Comparison of ENCODE assay signal across 20 cellular contexts in the genomic region with DNA sequence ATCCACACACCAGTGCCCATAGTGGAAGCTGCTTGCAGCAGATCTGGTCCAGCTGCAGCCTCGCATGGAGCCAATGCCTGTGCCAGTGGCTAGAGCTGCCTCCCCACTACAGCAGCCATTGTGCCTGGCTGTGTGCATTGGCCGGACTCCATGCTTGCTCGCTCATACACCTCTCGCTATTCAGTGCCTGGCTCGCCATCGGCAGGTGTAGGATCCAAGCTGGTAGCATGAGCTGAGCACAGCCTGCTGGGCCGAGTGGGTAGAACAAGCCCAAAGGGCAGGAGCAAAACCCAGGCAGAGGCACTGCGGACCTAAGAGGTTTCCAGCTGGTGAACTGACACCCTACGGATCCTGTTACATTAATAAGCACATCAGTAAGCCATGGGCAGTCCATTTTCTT.
A peak's percentile ranks its signal among the peaks of the same experiment; 100 is the strongest.
DNase-seq lines count a peak whose midpoint lies in the region; ATAC-seq and TF ChIP-seq lines count a peak whose summit lies in the region.
"Had no signal": no experiment of that assay in that cellular context is flagged by ENCODE, and none has a peak within 500 bp of the region (broad histone marks: within the 10 kb centered on the region; RNA-seq: fewer than 3 reads in every experiment).

No MANE protein-coding gene starts in this region.

- H3K79me1 ChIP-seq in neuronal stem cell (ENCODE audit: low read depth, low read length) = no peaks in the 10 kb centered on the region

- no peak overlapping the region for H2BK5ac ChIP-seq in neuronal stem cell (ENCODE audit: low read length)

- BruUV-seq in OCI-LY7 (replicated peaks; lab: Mats Ljungman, UMichigan) = no TSS peak

- H3K23ac ChIP-seq in neuronal stem cell (ENCODE audit: low read depth, low read length, poor library complexity) = no peak overlapping the region

- H3K9me3 Mint-ChIP-seq in GM23338 (peaks cover 8% of the 10 kb centered on the region; the same call in 2 of the 3 replicates), endodermal cell (peaks cover 12% of the 10 kb centered on the region)
- H3K9me3 Mint-ChIP-seq in stimulated activated naive B cell treated with anti-CD40 and anti-IgM and Interleukin-4, amounts not matched to agents 10 μg/mL and 1 μg/mL and 100 μg/mL, for 72 hours = peaks cover 0 to 4% of the 10 kb centered on the region in 2 donors

- H4K20me1 ChIP-seq in GM23338 (replicated peaks; ENCODE audit: insufficient read depth) (no peaks in the 10 kb centered on the region), OCI-LY7 (ENCODE audit: insufficient read depth, low read length) (no peaks in the 10 kb centered on the region)

- H3K9ac ChIP-seq in endodermal cell (ENCODE audit: extremely low read depth, low read length, poor library complexity, severe bottlenecking) (no peak overlapping the region), neuronal stem cell (ENCODE audit: low read depth, low read length, poor library complexity) (no peak overlapping the region)

- no peak overlapping the region for H4K91ac ChIP-seq in neuronal stem cell (ENCODE audit: low read depth, low read length, poor library complexity)

- DNase-seq in GM23338 (ENCODE audit: low spot score) (no peak), OCI-LY7 (ENCODE audit: low spot score) (no peak), endodermal cell (peak; percentile 57), neuronal stem cell (ENCODE audit: low spot score) (no peak), H7 (no peak), GM19238 (ENCODE audit: insufficient read length, low spot score) (no peak)
- no peak for DNase-seq in stimulated activated naive B cell treated with anti-CD40 and anti-IgM and Interleukin-4, amounts not matched to agents 10 μg/mL and 1 μg/mL and 100 μg/mL, for 72 hours
- DNase-seq: CD4-positive, alpha-beta memory T cell; HCEC 1CT; KBM-7; NCI-H1092; NCI-H1436; NCI-H2029; NCI-H345; NCI-H524; Peyer's patch; SJCRH30; T-cell had no signal

- no peaks in the 10 kb centered on the region for H3K36me3 ChIP-seq in GM23338 (ENCODE audit: insufficient read depth)
- H3K36me3 ChIP-seq in OCI-LY7 (ENCODE audit: insufficient read depth, low read length) = peaks cover 12% of the 10 kb centered on the region; the same call in 1 of the 2 replicates
- no peaks in the 10 kb centered on the region for H3K36me3 ChIP-seq in endodermal cell (ENCODE audit: control insufficient read depth, insufficient read depth, low read length)
- H3K36me3 ChIP-seq in neuronal stem cell (replicated peaks in 1 of 2; ENCODE audit: control insufficient read depth in 2 of 2, insufficient read depth in 2 of 2, low read length in 2 of 2) = no peaks in the 10 kb centered on the region
- no peaks in the 10 kb centered on the region for H3K36me3 ChIP-seq in H7 (replicated peaks; ENCODE audit: control insufficient read depth, insufficient read depth, low read length)
- H3K36me3 ChIP-seq: Peyer's patch, SJCRH30 had no signal

- no peak overlapping the region for H3K27ac Mint-ChIP-seq in GM23338
- H3K27ac Mint-ChIP-seq in endodermal cell = no peak overlapping the region
- no peak overlapping the region for H3K27ac Mint-ChIP-seq in stimulated activated naive B cell treated with anti-CD40 and anti-IgM and Interleukin-4, amounts not matched to agents 10 μg/mL and 1 μg/mL and 100 μg/mL, for 72 hours
- H3K27ac Mint-ChIP-seq: CD4-positive, alpha-beta memory T cell; T-cell had no signal

- no peak overlapping the region for H2BK12ac ChIP-seq in neuronal stem cell (ENCODE audit: low read length)

- 90 to 93% methylated on average over 8 to 9 of the region's 9 CpGs for WGBS in endodermal cell (ENCODE audit: insufficient coverage in 1 of 2, insufficient read length in 1 of 2), 2 experiments
- no CpG with 5 or more reads among the region's 9 CpGs for WGBS in neuronal stem cell (ENCODE audit: extremely low coverage in 2 of 2, insufficient read length in 2 of 2, insufficient replicate concordance in 1 of 2), 2 donors

- no peak overlapping the region for H2AFZ ChIP-seq in GM23338
- peak overlapping the region; percentile 20; the same call in 1 of the 2 replicates for H2AFZ ChIP-seq in OCI-LY7 (ENCODE audit: low read length)
- no peak overlapping the region for H2AFZ ChIP-seq in neuronal stem cell (ENCODE audit: low read length)

- H3K36me3 Mint-ChIP-seq in GM23338 (ENCODE audit: low read depth) = no peaks in the 10 kb centered on the region
- no peaks in the 10 kb centered on the region for H3K36me3 Mint-ChIP-seq in endodermal cell (ENCODE audit: low read depth)
- no peaks in the 10 kb centered on the region for H3K36me3 Mint-ChIP-seq in stimulated activated naive B cell treated with anti-CD40 and anti-IgM and Interleukin-4, amounts not matched to agents 10 μg/mL and 1 μg/mL and 100 μg/mL, for 72 hours
- H3K36me3 Mint-ChIP-seq: CD4-positive, alpha-beta memory T cell; T-cell had no signal

- peak; percentile 8 to 35; a peak in 1 of 4 replicates for TF ChIP-seq CTCF in GM23338 (conservative IDR thresholded peaks at IDR 0.05; ENCODE audit: low read depth in 2 of 2)
- TF ChIP-seq CTCF in OCI-LY7 (conservative IDR thresholded peaks at IDR 0.05; ENCODE audit: low read length) = 0 out of 2 replicates have a peak, but pooled peaks have one; percentile 27
- TF ChIP-seq CTCF in endodermal cell (conservative IDR thresholded peaks at IDR 0.05) = peak; percentile 26

- no peak overlapping the region for H2BK120ac ChIP-seq in neuronal stem cell (ENCODE audit: low read depth, low read length)

- no peaks in the 10 kb centered on the region for H3K4me1 Mint-ChIP-seq in GM23338
- no peaks in the 10 kb centered on the region for H3K4me1 Mint-ChIP-seq in endodermal cell
- peaks cover 10 to 13% of the 10 kb centered on the region in 2 donors for H3K4me1 Mint-ChIP-seq in stimulated activated naive B cell treated with anti-CD40 and anti-IgM and Interleukin-4, amounts not matched to agents 10 μg/mL and 1 μg/mL and 100 μg/mL, for 72 hours
- H3K4me1 Mint-ChIP-seq: CD4-positive, alpha-beta memory T cell; T-cell had no signal

- no peaks in the 10 kb centered on the region for H3K4me1 ChIP-seq in GM23338 (ENCODE audit: insufficient read depth)
- peaks cover 52% of the 10 kb centered on the region for H3K4me1 ChIP-seq in OCI-LY7 (ENCODE audit: insufficient read depth, low read length, poor library complexity, severe bottlenecking)
- no peaks in the 10 kb centered on the region for H3K4me1 ChIP-seq in endodermal cell (ENCODE audit: control insufficient read depth, insufficient read depth, low read length)
- H3K4me1 ChIP-seq in neuronal stem cell (ENCODE audit: control insufficient read depth in 2 of 2, insufficient read depth in 1 of 2, low read depth in 1 of 2, low read length in 2 of 2) = no peaks in the 10 kb centered on the region
- H3K4me1 ChIP-seq: Peyer's patch, SJCRH30 had no signal

- no peak overlapping the region for H3K14ac ChIP-seq in neuronal stem cell (ENCODE audit: low read length)

- no peaks in the 10 kb centered on the region for H3F3A ChIP-seq in GM23338 (replicated peaks; ENCODE audit: low read depth)

- H4K8ac ChIP-seq in neuronal stem cell (ENCODE audit: low read depth, low read length) = no peak overlapping the region

- ATAC-seq in GM23338 = peak; percentile 47; the same call in 2 of the 3 replicates
- no peak for ATAC-seq in stimulated activated naive B cell treated with anti-CD40 and anti-IgM and Interleukin-4, amounts not matched to agents 10 μg/mL and 1 μg/mL and 100 μg/mL, for 72 hours (replicated peaks)
- no peak for ATAC-seq in GM18907 (IDR thresholded peaks at IDR 0.05; ENCODE audit: unreplicated experiment)

- POLR2A ChIA-PET in OCI-LY7 (lab: Charles Lee) = interaction anchor here (0.9 to 1.2 kb wide), 2 partner anchors 11 to 16 kb away, joined by 3 read pairs; no protein-coding TSS in a partner anchor

- H2AK5ac ChIP-seq in neuronal stem cell (ENCODE audit: low read depth, low read length) = no peak overlapping the region

- no peaks in the 10 kb centered on the region for H3K27me3 Mint-ChIP-seq in GM23338 (ENCODE audit: insufficient read depth, low read depth, poor library complexity)
- H3K27me3 Mint-ChIP-seq in endodermal cell (ENCODE audit: insufficient read depth) = no peaks in the 10 kb centered on the region
- H3K27me3 Mint-ChIP-seq in stimulated activated naive B cell treated with anti-CD40 and anti-IgM and Interleukin-4, amounts not matched to agents 10 μg/mL and 1 μg/mL and 100 μg/mL, for 72 hours = no peaks in the 10 kb centered on the region
- H3K27me3 Mint-ChIP-seq: CD4-positive, alpha-beta memory T cell; T-cell had no signal

- H3K27ac ChIP-seq in GM23338 (ENCODE audit: low read depth) = no peak overlapping the region
- H3K27ac ChIP-seq in OCI-LY7 (ENCODE audit: low read depth, low read length, poor library complexity, severe bottlenecking) = peak overlapping the region; percentile 94
- H3K27ac ChIP-seq in endodermal cell (ENCODE audit: low read depth, low read length) = no peak overlapping the region
- no peak overlapping the region for H3K27ac ChIP-seq in neuronal stem cell (replicated peaks; ENCODE audit: low read length)
- H3K27ac ChIP-seq: HL-60, Peyer's patch, SJCRH30 had no signal

- H3K4me2 ChIP-seq in GM23338 = no peak overlapping the region
- peak overlapping the region; percentile 69; the same call in 1 of the 2 replicates for H3K4me2 ChIP-seq in OCI-LY7 (ENCODE audit: low read length)
- no peak overlapping the region for H3K4me2 ChIP-seq in neuronal stem cell (ENCODE audit: insufficient read depth, low read length, poor library complexity, severe bottlenecking)

- peak overlapping the region; percentile 9 for H3K18ac ChIP-seq in neuronal stem cell (ENCODE audit: low read length)

- H3K4me3 Mint-ChIP-seq in GM23338 (no peak overlapping the region), endodermal cell (no peak overlapping the region)
- no peak overlapping the region for H3K4me3 Mint-ChIP-seq in stimulated activated naive B cell treated with anti-CD40 and anti-IgM and Interleukin-4, amounts not matched to agents 10 μg/mL and 1 μg/mL and 100 μg/mL, for 72 hours
- H3K4me3 Mint-ChIP-seq: CD4-positive, alpha-beta memory T cell; T-cell had no signal

- no peak overlapping the region for H3K4me3 ChIP-seq in GM23338
- no peak overlapping the region for H3K4me3 ChIP-seq in OCI-LY7 (ENCODE audit: low read depth, low read length, poor library complexity, severe bottlenecking)
- no peak overlapping the region for H3K4me3 ChIP-seq in endodermal cell (ENCODE audit: low read length)
- no peak overlapping the region for H3K4me3 ChIP-seq in neuronal stem cell (ENCODE audit: low read length in 2 of 2)
- H3K4me3 ChIP-seq in H7 (ENCODE audit: insufficient read depth, low read depth, low read length) = no peak overlapping the region
- H3K4me3 ChIP-seq: Peyer's patch, SJCRH30 had no signal

- no peak overlapping the region for H2BK15ac ChIP-seq in neuronal stem cell (ENCODE audit: low read length)

- H3K9me2 ChIP-seq in GM23338 (ENCODE audit: insufficient read depth) (no peaks in the 10 kb centered on the region), OCI-LY7 (ENCODE audit: insufficient read depth, low read length) (no peaks in the 10 kb centered on the region)

- no peaks in the 10 kb centered on the region for H3K27me3 ChIP-seq in GM23338 (ENCODE audit: insufficient read depth)
- no peaks in the 10 kb centered on the region for H3K27me3 ChIP-seq in endodermal cell (ENCODE audit: control insufficient read depth, insufficient read depth, low read length, poor library complexity, severe bottlenecking)
- no peaks in the 10 kb centered on the region for H3K27me3 ChIP-seq in neuronal stem cell (ENCODE audit: control insufficient read depth in 3 of 3, insufficient read depth in 3 of 3, low read depth in 1 of 3, low read length in 3 of 3)
- H3K27me3 ChIP-seq in H7 (ENCODE audit: control insufficient read depth, insufficient read depth, low read length) = no peaks in the 10 kb centered on the region
- H3K27me3 ChIP-seq: Peyer's patch, SJCRH30 had no signal

- H3K9me3 ChIP-seq in OCI-LY7 (ENCODE audit: low read length) = no peaks in the 10 kb centered on the region
- H3K9me3 ChIP-seq in endodermal cell (ENCODE audit: control insufficient read depth, low read length) = no peaks in the 10 kb centered on the region
- H3K9me3 ChIP-seq in neuronal stem cell (replicated peaks in 1 of 2; ENCODE audit: control insufficient read depth in 2 of 2, insufficient read depth in 1 of 2, low read depth in 1 of 2, low read length in 2 of 2) = no peaks in the 10 kb centered on the region
- H3K9me3 ChIP-seq: Peyer's patch, SJCRH30 had no signal

- CTCF ChIA-PET in OCI-LY7 (lab: Charles Lee; ENCODE audit: unreplicated experiment) = no interaction called here

- intact Hi-C loops in OCI-LY7 (cut with micrococcal nuclease; ENCODE audit: unreplicated experiment) = no loop called here

- H3K4ac ChIP-seq in neuronal stem cell (ENCODE audit: low read length) = no peak overlapping the region

- no peaks in the 10 kb centered on the region for H3K79me2 ChIP-seq in GM23338 (replicated peaks; ENCODE audit: insufficient read depth)
- H3K79me2 ChIP-seq in OCI-LY7 (ENCODE audit: insufficient read depth, low read depth, low read length) = no peaks in the 10 kb centered on the region
